ENCODE assay signal across 9 cellular contexts in genomic region chr6:18997375-18997826, GRCh38.
DNase-seq lines count a peak whose midpoint lies in the region; ATAC-seq and TF ChIP-seq lines count a peak whose summit lies in the region.
"Had no signal": no experiment of that assay in that cellular context is flagged by ENCODE, and none has a peak within 500 bp of the region (broad histone marks: within the 10 kb centered on the region; RNA-seq: fewer than 3 reads in every experiment).

No MANE protein-coding gene starts in this region.

- peaks cover 9% of the 10 kb centered on the region for H3K27me3 Mint-ChIP-seq in type B pancreatic cell
- H3K27me3 Mint-ChIP-seq in activated CD8-positive, alpha-beta memory T cell treated with anti-CD3 and anti-CD28 coated beads, Interleukin-2, amount 10 ng/mL, durations not matched to agents 7 days and 5 days, result no peaks in the 10 kb centered on the region
- H3K27me3 Mint-ChIP-seq: central memory CD8-positive, alpha-beta T cell had no signal

- H3K27ac Mint-ChIP-seq in type B pancreatic cell, result no peak overlapping the region
- no peak overlapping the region for H3K27ac Mint-ChIP-seq in activated CD8-positive, alpha-beta memory T cell treated with anti-CD3 and anti-CD28 coated beads, Interleukin-2, amount 10 ng/mL, durations not matched to agents 7 days and 5 days

- peaks cover 12% of the 10 kb centered on the region for H3K9me3 Mint-ChIP-seq in type B pancreatic cell
- no peaks in the 10 kb centered on the region for H3K9me3 Mint-ChIP-seq in activated CD8-positive, alpha-beta memory T cell treated with anti-CD3 and anti-CD28 coated beads, Interleukin-2, amount 10 ng/mL, durations not matched to agents 7 days and 5 days (ENCODE audit: low read depth)

- H3K36me3 Mint-ChIP-seq in type B pancreatic cell, result peaks cover 5% of the 10 kb centered on the region
- no peaks in the 10 kb centered on the region for H3K36me3 Mint-ChIP-seq in activated CD8-positive, alpha-beta memory T cell treated with anti-CD3 and anti-CD28 coated beads, Interleukin-2, amount 10 ng/mL, durations not matched to agents 7 days and 5 days

- TF ChIP-seq CTCF in type B pancreatic cell (conservative IDR thresholded peaks at IDR 0.05), result peak; percentile 71

- CTCF ChIA-PET in activated CD8-positive, alpha-beta memory T cell treated with anti-CD3 and anti-CD28 coated beads, Interleukin-2, amount 10 ng/mL, durations not matched to agents 7 days and 5 days (lab: Charles Lee), result no interaction called here

- intact Hi-C loops in left cardiac atrium (cut with DNase I), result loop anchor here in 1 of 2 donors (10.0 kb wide), 1 partner anchor 1057 kb away; no protein-coding TSS in a partner anchor

- no peaks in the 10 kb centered on the region for H3K4me1 Mint-ChIP-seq in type B pancreatic cell (ENCODE audit: unreplicated experiment)
- H3K4me1 Mint-ChIP-seq in activated CD8-positive, alpha-beta memory T cell treated with anti-CD3 and anti-CD28 coated beads, Interleukin-2, amount 10 ng/mL, durations not matched to agents 7 days and 5 days, result no peaks in the 10 kb centered on the region
- H3K4me1 Mint-ChIP-seq: central memory CD8-positive, alpha-beta T cell had no signal

- DNase-seq in NCI-H1105 treated with DMSO at 0.1 percent for 48 hours (lab: John Stamatoyannopoulos, UW) (peak; percentile 22), NCI-H1105 (lab: John Stamatoyannopoulos, UW) (no peak), HuH-7 (ENCODE audit: low spot score) (peak; percentile 13), left cardiac atrium (no peak), type B pancreatic cell (ENCODE audit: extremely low spot score, unreplicated experiment) (no peak)
- no peak for DNase-seq in activated CD8-positive, alpha-beta memory T cell treated with anti-CD3 and anti-CD28 coated beads, Interleukin-2, amount 10 ng/mL, durations not matched to agents 7 days and 5 days

- ATAC-seq in GM21723 (IDR thresholded peaks at IDR 0.05; ENCODE audit: unreplicated experiment) (peak; percentile 87), SK-N-SH treated with all-trans-retinoic acid at 6 μM for 48 hours (peak; percentile 94), left cardiac atrium (peak; percentile 44 to 59)
- ATAC-seq in activated CD8-positive, alpha-beta memory T cell treated with anti-CD3 and anti-CD28 coated beads, Interleukin-2, amount 10 ng/mL, durations not matched to agents 7 days and 5 days, result no peak

- H3K4me3 Mint-ChIP-seq in type B pancreatic cell, result no peak overlapping the region
- no peak overlapping the region for H3K4me3 Mint-ChIP-seq in activated CD8-positive, alpha-beta memory T cell treated with anti-CD3 and anti-CD28 coated beads, Interleukin-2, amount 10 ng/mL, durations not matched to agents 7 days and 5 days
- H3K4me3 Mint-ChIP-seq: central memory CD8-positive, alpha-beta T cell had no signal

TF ChIP-seq in SK-N-SH treated with all-trans-retinoic acid at 6 μM for 48 hours, 23 proteins besides CTCF, POLR2A, EP300 and RAD21:
- TF ChIP-seq, protein P1, sequence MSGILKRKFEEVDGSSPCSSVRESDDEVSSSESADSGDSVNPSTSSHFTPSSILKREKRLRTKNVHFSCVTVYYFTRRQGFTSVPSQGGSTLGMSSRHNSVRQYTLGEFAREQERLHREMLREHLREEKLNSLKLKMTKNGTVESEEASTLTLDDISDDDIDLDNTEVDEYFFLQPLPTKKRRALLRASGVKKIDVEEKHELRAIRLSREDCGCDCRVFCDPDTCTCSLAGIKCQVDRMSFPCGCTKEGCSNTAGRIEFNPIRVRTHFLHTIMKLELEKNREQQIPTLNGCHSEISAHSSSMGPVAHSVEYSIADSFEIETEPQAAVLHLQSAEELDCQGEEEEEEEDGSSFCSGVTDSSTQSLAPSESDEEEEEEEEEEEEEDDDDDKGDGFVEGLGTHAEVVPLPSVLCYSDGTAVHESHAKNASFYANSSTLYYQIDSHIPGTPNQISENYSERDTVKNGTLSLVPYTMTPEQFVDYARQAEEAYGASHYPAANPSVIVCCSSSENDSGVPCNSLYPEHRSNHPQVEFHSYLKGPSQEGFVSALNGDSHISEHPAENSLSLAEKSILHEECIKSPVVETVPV (CRISPR knock-in tag; IDR thresholded peaks at IDR 0.05), result no peak
- TF ChIP-seq ZC3H10 (CRISPR knock-in tag; IDR thresholded peaks at IDR 0.05) (no peak), ARNTL (CRISPR knock-in tag; IDR thresholded peaks at IDR 0.05; ENCODE audit: borderline replicate concordance, low read depth) (no peak), ZNF565 (CRISPR knock-in tag; conservative IDR thresholded peaks at IDR 0.05; ENCODE audit: low read depth) (no peak), OSR1 (CRISPR knock-in tag; IDR thresholded peaks at IDR 0.05) (no peak), GLIS3 (CRISPR knock-in tag; IDR thresholded peaks at IDR 0.05) (no peak), ZNF70 (CRISPR knock-in tag; IDR thresholded peaks at IDR 0.05) (no peak), ZFP30 (CRISPR knock-in tag; IDR thresholded peaks at IDR 0.05) (no peak), ZFP3 (CRISPR knock-in tag; IDR thresholded peaks at IDR 0.05) (no peak), CSDC2 (CRISPR knock-in tag; IDR thresholded peaks at IDR 0.05) (no peak), TOX (CRISPR knock-in tag; IDR thresholded peaks at IDR 0.05; ENCODE audit: borderline replicate concordance) (no peak), ESRRG (CRISPR knock-in tag; IDR thresholded peaks at IDR 0.05) (no peak), PPARA (CRISPR knock-in tag; IDR thresholded peaks at IDR 0.05; ENCODE audit: borderline replicate concordance) (no peak), BACH2 (CRISPR knock-in tag; IDR thresholded peaks at IDR 0.05; ENCODE audit: borderline replicate concordance) (no peak)
- TF ChIP-seq, protein P2, sequence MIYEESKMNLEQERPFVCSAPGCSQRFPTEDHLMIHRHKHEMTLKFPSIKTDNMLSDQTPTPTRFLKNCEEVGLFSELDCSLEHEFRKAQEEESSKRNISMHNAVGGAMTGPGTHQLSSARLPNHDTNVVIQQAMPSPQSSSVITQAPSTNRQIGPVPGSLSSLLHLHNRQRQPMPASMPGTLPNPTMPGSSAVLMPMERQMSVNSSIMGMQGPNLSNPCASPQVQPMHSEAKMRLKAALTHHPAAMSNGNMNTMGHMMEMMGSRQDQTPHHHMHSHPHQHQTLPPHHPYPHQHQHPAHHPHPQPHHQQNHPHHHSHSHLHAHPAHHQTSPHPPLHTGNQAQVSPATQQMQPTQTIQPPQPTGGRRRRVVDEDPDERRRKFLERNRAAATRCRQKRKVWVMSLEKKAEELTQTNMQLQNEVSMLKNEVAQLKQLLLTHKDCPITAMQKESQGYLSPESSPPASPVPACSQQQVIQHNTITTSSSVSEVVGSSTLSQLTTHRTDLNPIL (CRISPR knock-in tag; IDR thresholded peaks at IDR 0.05; ENCODE audit: low read depth), result no peak
- TF ChIP-seq, protein P3, sequence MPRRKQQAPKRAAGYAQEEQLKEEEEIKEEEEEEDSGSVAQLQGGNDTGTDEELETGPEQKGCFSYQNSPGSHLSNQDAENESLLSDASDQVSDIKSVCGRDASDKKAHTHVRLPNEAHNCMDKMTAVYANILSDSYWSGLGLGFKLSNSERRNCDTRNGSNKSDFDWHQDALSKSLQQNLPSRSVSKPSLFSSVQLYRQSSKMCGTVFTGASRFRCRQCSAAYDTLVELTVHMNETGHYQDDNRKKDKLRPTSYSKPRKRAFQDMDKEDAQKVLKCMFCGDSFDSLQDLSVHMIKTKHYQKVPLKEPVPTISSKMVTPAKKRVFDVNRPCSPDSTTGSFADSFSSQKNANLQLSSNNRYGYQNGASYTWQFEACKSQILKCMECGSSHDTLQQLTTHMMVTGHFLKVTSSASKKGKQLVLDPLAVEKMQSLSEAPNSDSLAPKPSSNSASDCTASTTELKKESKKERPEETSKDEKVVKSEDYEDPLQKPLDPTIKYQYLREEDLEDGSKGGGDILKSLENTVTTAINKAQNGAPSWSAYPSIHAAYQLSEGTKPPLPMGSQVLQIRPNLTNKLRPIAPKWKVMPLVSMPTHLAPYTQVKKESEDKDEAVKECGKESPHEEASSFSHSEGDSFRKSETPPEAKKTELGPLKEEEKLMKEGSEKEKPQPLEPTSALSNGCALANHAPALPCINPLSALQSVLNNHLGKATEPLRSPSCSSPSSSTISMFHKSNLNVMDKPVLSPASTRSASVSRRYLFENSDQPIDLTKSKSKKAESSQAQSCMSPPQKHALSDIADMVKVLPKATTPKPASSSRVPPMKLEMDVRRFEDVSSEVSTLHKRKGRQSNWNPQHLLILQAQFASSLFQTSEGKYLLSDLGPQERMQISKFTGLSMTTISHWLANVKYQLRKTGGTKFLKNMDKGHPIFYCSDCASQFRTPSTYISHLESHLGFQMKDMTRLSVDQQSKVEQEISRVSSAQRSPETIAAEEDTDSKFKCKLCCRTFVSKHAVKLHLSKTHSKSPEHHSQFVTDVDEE (CRISPR knock-in tag; IDR thresholded peaks at IDR 0.05), result no peak
TF ChIP-seq in SK-N-SH treated with all-trans-retinoic acid at 6 μM for 48 hours: peak in this region for 0.

Comparison
In these comparisons a context has a peak if more than half of its experiments do, and no peak if none do; other contexts are left out.
1. DNase-seq: peak in NCI-H1105 treated with DMSO at 0.1 percent for 48 hours (single experiment) and HuH-7 (single experiment); none in NCI-H1105 (single experiment), left cardiac atrium (single experiment), type B pancreatic cell (single experiment) and activated CD8-positive, alpha-beta memory T cell treated with anti-CD3 and anti-CD28 coated beads, Interleukin-2, amount 10 ng/mL, durations not matched to agents 7 days and 5 days (single experiment).